17 cellular contexts compared by ENCODE assay signal in the genomic region with DNA sequence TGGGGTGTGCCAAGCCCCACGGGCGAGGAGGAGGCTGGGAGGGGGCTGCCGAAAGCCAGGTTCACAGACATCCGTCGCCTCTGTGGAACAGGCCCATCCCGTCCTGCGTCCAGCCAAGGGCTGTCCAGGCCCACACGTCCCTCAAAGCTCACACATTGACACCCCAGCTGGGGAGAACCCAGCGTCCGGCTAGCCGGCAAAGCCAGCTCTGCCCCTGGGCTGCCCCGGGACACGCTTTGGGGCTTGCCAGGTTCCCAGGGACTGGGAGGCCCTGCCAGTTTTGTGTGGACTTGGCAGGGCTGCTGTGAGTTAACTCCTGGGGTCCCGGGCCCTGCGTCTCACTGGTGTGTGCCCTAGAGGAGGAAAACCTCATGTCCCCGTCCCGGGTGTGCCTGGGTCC.
"Had no signal": no experiment of that assay in that cellular context is flagged by ENCODE, and none has a peak within 500 bp of the region (broad histone marks: within the 10 kb centered on the region; RNA-seq: fewer than 3 reads in every experiment).

No MANE protein-coding gene starts in this region.

- DNase-seq: activated CD4-positive, alpha-beta T cell treated with anti-CD3 and anti-CD28 coated beads, Interleukin-2, amount 50 U/mL, for 1 hour; activated naive CD4-positive, alpha-beta T cell; activated naive CD8-positive, alpha-beta T cell treated with anti-CD3 and anti-CD28 coated beads, Interleukin-2, amount 10 ng/mL, durations not matched to agents 7 days and 5 days; colonic mucosa; effector CD4-positive, alpha-beta T cell; heart left ventricle; islet precursor cell; ovary; stimulated activated CD4-positive, alpha-beta T cell treated with anti-CD3 and anti-CD28 coated beads, Interleukin-12 subunit alpha, Interleukin-12 subunit beta, amount 100 ng/mL, for 4 hours; stimulated activated CD4-positive, alpha-beta T cell treated with anti-CD3 and anti-CD28 coated beads, Interleukin-2, amount 100 ng/mL, for 24 hours; stomach; SW 1271; tibial artery had no signal

- H3K27me3 ChIP-seq: vagina had no signal

- H3K4me1 ChIP-seq: colonic mucosa, stomach, vagina had no signal

- H3K9me3 ChIP-seq: colonic mucosa, esophagus muscularis mucosa, heart left ventricle, ovary, stomach, tibial artery, vagina had no signal

- H3K4me3 ChIP-seq: cardiac muscle cell, colonic mucosa, esophagus muscularis mucosa, heart left ventricle, lung, ovary, stomach, tibial artery, vagina had no signal

- H3K27ac ChIP-seq: cardiac muscle cell, colonic mucosa, heart left ventricle, ovary, stomach, tibial artery, vagina had no signal

- H3K36me3 ChIP-seq: cardiac muscle cell, colonic mucosa, esophagus muscularis mucosa, heart left ventricle, ovary, stomach, vagina had no signal
